In the genomic region with DNA sequence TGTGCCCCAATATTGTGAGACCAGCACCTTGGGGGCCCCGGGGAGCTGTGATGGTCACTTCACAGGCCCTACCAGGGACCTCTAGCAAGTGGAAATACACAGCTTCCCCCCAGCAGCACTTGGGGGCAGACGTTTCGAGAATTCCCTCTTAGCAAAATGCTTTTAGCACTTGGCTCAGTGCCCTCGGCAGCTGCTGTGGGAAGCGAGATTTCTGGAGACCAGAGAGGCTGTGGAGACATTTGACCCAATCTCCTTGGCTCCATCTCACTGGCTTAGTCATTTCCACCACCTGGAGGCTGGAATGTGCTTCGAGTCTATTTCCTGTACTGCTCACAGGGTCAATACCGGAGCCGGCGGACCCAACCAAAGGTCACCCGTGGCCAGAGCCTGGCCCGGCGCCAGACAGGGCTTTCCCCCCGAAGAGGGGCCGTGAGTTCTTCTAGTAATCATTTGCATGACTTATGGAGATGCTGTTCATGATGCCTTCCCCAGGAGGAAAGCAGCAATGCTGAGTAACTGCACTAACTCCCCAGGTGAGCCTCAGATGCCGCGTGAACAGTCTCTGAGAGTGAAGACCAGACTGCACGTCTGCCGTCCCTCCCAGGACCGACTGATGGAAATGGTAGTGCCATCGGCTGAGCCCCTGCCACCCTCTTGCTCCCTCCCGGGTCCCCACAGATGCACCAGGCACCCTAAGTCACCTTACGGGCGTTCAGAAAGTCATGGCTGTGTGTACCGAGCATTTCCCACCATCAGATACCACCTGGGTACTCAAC, we compare ENCODE assay signal across 8 cellular contexts. TPM values are rescaled to one million over a fixed set of nuclear protein-coding genes. Genes with fewer than 3 reads are reported as not detected.
A peak's percentile ranks its signal among the peaks of the same experiment; 100 is the strongest.
DNase-seq lines count a peak whose midpoint lies in the region; ATAC-seq lines count a peak whose summit lies in the region.

No MANE protein-coding gene starts in this region.

- DNase-seq in DMS79 treated with DMSO at 0.1 percent for 48 hours (lab: John Stamatoyannopoulos, UW): peak; percentile 86
- DNase-seq in NCI-H69 (lab: John Stamatoyannopoulos, UW): peak; percentile 72
- DNase-seq in neuronal stem cell (ENCODE audit: low spot score): no peak
- no peak for DNase-seq in NCI-H748 (lab: John Stamatoyannopoulos, UW; ENCODE audit: unreplicated experiment)
- no peak for DNase-seq in activated naive CD4-positive, alpha-beta T cell treated with anti-CD3 and anti-CD28 coated beads, Interleukin-2, amount 50 U/mL, for 16 hours
- DNase-seq in Karpas-422: no peak

- no peak overlapping the region for H2BK5ac ChIP-seq in neuronal stem cell (ENCODE audit: low read length)

- H3K27me3 ChIP-seq in neuronal stem cell (ENCODE audit: control insufficient read depth in 3 of 3, insufficient read depth in 3 of 3, low read depth in 1 of 3, low read length in 3 of 3) (peaks cover 0 to 8% (median 0%) of the 10 kb centered on the region in 3 experiments), Karpas-422 (ENCODE audit: low read length) (no peaks in the 10 kb centered on the region)

- H3K79me2 ChIP-seq in Karpas-422 (ENCODE audit: low read length): no peaks in the 10 kb centered on the region

- H4K8ac ChIP-seq in neuronal stem cell (ENCODE audit: low read depth, low read length): no peak overlapping the region

- H4K91ac ChIP-seq in neuronal stem cell (ENCODE audit: low read depth, low read length, poor library complexity): no peak overlapping the region

- no CpG with 5 or more reads among the region's 24 CpGs for WGBS in neuronal stem cell (ENCODE audit: extremely low coverage in 2 of 2, insufficient read length in 2 of 2, insufficient replicate concordance in 1 of 2), 2 donors

- H3K14ac ChIP-seq in neuronal stem cell (ENCODE audit: low read length): no peak overlapping the region

- H2BK12ac ChIP-seq in neuronal stem cell (ENCODE audit: low read length): no peak overlapping the region

- H3K4me3 ChIP-seq in neuronal stem cell (ENCODE audit: low read length in 2 of 2): no peak overlapping the region
- no peak overlapping the region for H3K4me3 ChIP-seq in Karpas-422 (ENCODE audit: low read length)

- no peak overlapping the region for H2BK120ac ChIP-seq in neuronal stem cell (ENCODE audit: low read depth, low read length)

- peaks cover 8% of the 10 kb centered on the region for H3K79me1 ChIP-seq in neuronal stem cell (ENCODE audit: low read depth, low read length)

- H3K9ac ChIP-seq in neuronal stem cell (ENCODE audit: low read depth, low read length, poor library complexity) (no peak overlapping the region), Karpas-422 (ENCODE audit: low read length) (no peak overlapping the region)

- H3K4me2 ChIP-seq in neuronal stem cell (ENCODE audit: insufficient read depth, low read length, poor library complexity, severe bottlenecking) (no peak overlapping the region), Karpas-422 (ENCODE audit: low read depth, low read length, poor library complexity, severe bottlenecking) (no peak overlapping the region)

- H3K4me1 ChIP-seq in neuronal stem cell (ENCODE audit: control insufficient read depth in 2 of 2, insufficient read depth in 1 of 2, low read depth in 1 of 2, low read length in 2 of 2): peaks cover 8 to 15% of the 10 kb centered on the region in 2 donors
- no peaks in the 10 kb centered on the region for H3K4me1 ChIP-seq in Karpas-422 (ENCODE audit: low read length)

- no peak overlapping the region for H2BK15ac ChIP-seq in neuronal stem cell (ENCODE audit: low read length)

- H3K4ac ChIP-seq in neuronal stem cell (ENCODE audit: low read length): no peak overlapping the region

- no peaks in the 10 kb centered on the region for H3K36me3 ChIP-seq in neuronal stem cell (replicated peaks in 1 of 2; ENCODE audit: control insufficient read depth in 2 of 2, insufficient read depth in 2 of 2, low read length in 2 of 2)
- no peaks in the 10 kb centered on the region for H3K36me3 ChIP-seq in Karpas-422 (ENCODE audit: insufficient read depth, low read length)

- H4K20me1 ChIP-seq in Karpas-422 (ENCODE audit: insufficient read depth, low read depth, low read length): peaks cover 6% of the 10 kb centered on the region; the same call in 1 of the 2 replicates

- H3K9me3 ChIP-seq in neuronal stem cell (replicated peaks in 1 of 2; ENCODE audit: control insufficient read depth in 2 of 2, insufficient read depth in 1 of 2, low read depth in 1 of 2, low read length in 2 of 2) (peaks cover 0 to 8% of the 10 kb centered on the region in 2 donors), Karpas-422 (ENCODE audit: low read length) (no peaks in the 10 kb centered on the region)

- H3K9me2 ChIP-seq in Karpas-422 (replicated peaks; ENCODE audit: insufficient read depth, low read length): no peaks in the 10 kb centered on the region

- H3K18ac ChIP-seq in neuronal stem cell (ENCODE audit: low read length): no peak overlapping the region

- H3K27ac ChIP-seq in neuronal stem cell (replicated peaks; ENCODE audit: low read length): no peak overlapping the region
- H3K27ac ChIP-seq in Karpas-422 (ENCODE audit: low read length): no peak overlapping the region

- H2AFZ ChIP-seq in neuronal stem cell (ENCODE audit: low read length): no peak overlapping the region
- no peak overlapping the region for H2AFZ ChIP-seq in Karpas-422 (ENCODE audit: low read length)

- ATAC-seq in esophagus mucosa (peak; percentile 46), GM19035 (IDR thresholded peaks at IDR 0.05; ENCODE audit: unreplicated experiment) (no peak)

- H2AK5ac ChIP-seq in neuronal stem cell (ENCODE audit: low read depth, low read length): peak overlapping the region; percentile 56

- peak overlapping the region; percentile 61 for H3K23ac ChIP-seq in neuronal stem cell (ENCODE audit: low read depth, low read length, poor library complexity)

RNA-seq across cellular contexts. Expression of gene C2CD2, which starts 4.4 kb away (rescaled TPM):
- total RNA-seq in esophagus mucosa: 11.4 TPM
- polyA plus RNA-seq in neuronal stem cell (2013, experiment 1 of 2): 9.9 TPM
- polyA plus RNA-seq in neuronal stem cell (2013, experiment 2 of 2): 10.7 TPM
- 0.07 TPM in 1 of 2 replicates, not detected in the other for total RNA-seq in Karpas-422 (2014; rRNA removed; shearing (Covaris generic); ENCODE audit: low replicate concordance)

RNA-seq across cellular contexts. Expression of gene ZBTB21, which starts 52.0 kb away (rescaled TPM):
- total RNA-seq in esophagus mucosa: 8.7 TPM
- polyA plus RNA-seq in neuronal stem cell (2013, experiment 1 of 2): 11.2 TPM
- 11.2 TPM for polyA plus RNA-seq in neuronal stem cell (2013, experiment 2 of 2)
- total RNA-seq in Karpas-422 (2014; rRNA removed; shearing (Covaris generic); ENCODE audit: low replicate concordance): 1.2 and 2.8 TPM in 2 replicates

Comparison
In these comparisons a context has a peak if more than half of its experiments do, and no peak if none do; other contexts are left out.
1. DNase-seq: peak in DMS79 treated with DMSO at 0.1 percent for 48 hours (single experiment) and NCI-H69 (single experiment); none in neuronal stem cell (single experiment), NCI-H748 (single experiment), activated naive CD4-positive, alpha-beta T cell treated with anti-CD3 and anti-CD28 coated beads, Interleukin-2, amount 50 U/mL, for 16 hours (single experiment) and Karpas-422 (single experiment).
2. RNA of gene C2CD2, which starts 4.4 kb away (total RNA-seq): 11.4 TPM in esophagus mucosa (single experiment); 0.07 TPM in Karpas-422; every median in the first group is over 10 times any median in the second.